ENCODE assay signal across 23 cellular contexts in the genomic region with DNA sequence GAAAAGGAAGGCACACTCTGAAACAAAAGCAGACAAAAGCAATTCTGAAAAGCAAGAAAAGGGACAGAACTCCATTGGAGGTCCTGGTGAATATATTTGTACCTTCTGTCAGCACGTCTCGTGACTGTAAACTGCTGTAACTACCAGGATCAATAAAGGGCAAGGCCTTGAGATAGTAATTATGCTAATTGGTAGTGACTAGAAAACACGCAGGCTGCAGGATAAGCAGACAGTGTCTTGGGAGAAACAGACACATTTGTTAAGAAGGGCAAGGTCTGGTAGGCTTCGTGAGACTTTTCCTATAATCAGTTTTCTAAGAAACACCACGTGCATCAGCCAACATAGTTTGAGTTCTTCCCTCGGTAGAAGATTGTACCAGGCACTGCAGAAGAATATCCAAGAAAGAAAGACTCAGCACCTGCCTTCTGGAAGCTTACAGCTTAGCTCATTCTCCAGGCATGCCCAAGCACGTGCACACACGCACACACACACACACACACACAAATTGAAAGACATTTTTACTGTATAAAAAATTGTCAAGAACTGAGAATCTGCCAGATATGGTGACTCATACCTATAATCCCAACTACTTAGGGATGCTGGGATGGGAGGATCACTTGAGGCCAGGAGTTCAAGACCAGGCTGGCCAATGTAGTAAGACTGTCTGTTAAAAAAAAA.
DNase-seq lines count a peak whose midpoint lies in the region; ATAC-seq and TF ChIP-seq lines count a peak whose summit lies in the region.
"Had no signal": no experiment of that assay in that cellular context is flagged by ENCODE, and none has a peak within 500 bp of the region (broad histone marks: within the 10 kb centered on the region; RNA-seq: fewer than 3 reads in every experiment).

No MANE protein-coding gene starts in this region.

- H3K9me3 ChIP-seq in SK-N-SH, result no peaks in the 10 kb centered on the region
- H3K9me3 ChIP-seq: BLaER1, right lobe of liver had no signal

- 57% methylated on average over 8 of the region's 8 CpGs for WGBS in SK-N-SH (ENCODE audit: low lambda C conversion rate)

- H3F3A ChIP-seq in SK-N-SH (replicated peaks; ENCODE audit: insufficient read depth), result peaks cover 3% of the 10 kb centered on the region

- no peaks in the 10 kb centered on the region for H3K4me1 ChIP-seq in SK-N-SH (ENCODE audit: control insufficient read depth in 1 of 2, insufficient read depth in 2 of 2, low read depth in 1 of 2, low read length in 1 of 2)
- H3K4me1 ChIP-seq: BLaER1, right lobe of liver had no signal

- H3K4me3 ChIP-seq in SK-N-SH (ENCODE audit: low read depth in 2 of 2, low read length in 1 of 2), result no peak overlapping the region
- no peak overlapping the region for H3K4me3 ChIP-seq in fibroblast of the aortic adventitia (ENCODE audit: low read depth, low read length)
- H3K4me3 ChIP-seq: BLaER1, lung, right lobe of liver had no signal

- CTCF ChIA-PET in SK-N-SH (lab: Yijun Ruan, JAX), result interaction anchor here (2.0 to 2.5 kb wide), 2 partner anchors 11 to 289 kb away, joined by 13 to 17 read pairs; no protein-coding TSS in a partner anchor

- ATAC-seq in SK-N-SH treated with all-trans-retinoic acid at 6 μM for 48 hours, result no peak
- ATAC-seq: HepG2, right lobe of liver, WTC11 had no signal

- H3K79me2 ChIP-seq in SK-N-SH (ENCODE audit: insufficient read depth), result no peaks in the 10 kb centered on the region

- TF ChIP-seq CTCF in SK-N-SH (IDR thresholded peaks at IDR 0.05), result no peak
- TF ChIP-seq CTCF in fibroblast of the aortic adventitia (IDR thresholded peaks at IDR 0.05; ENCODE audit: insufficient read depth, low read length), result no peak

- POLR2A ChIA-PET in SK-N-SH (lab: Yijun Ruan, JAX), result no interaction called here

- no peak for TF ChIP-seq RAD21 in SK-N-SH (IDR thresholded peaks at IDR 0.05; ENCODE audit: low read length)

- H3K36me3 ChIP-seq in SK-N-SH (replicated peaks in 1 of 2; ENCODE audit: control insufficient read depth in 1 of 2, insufficient read depth in 2 of 2, low read length in 1 of 2), result no peaks in the 10 kb centered on the region
- H3K36me3 ChIP-seq: BLaER1, right lobe of liver had no signal

- TF ChIP-seq EP300 in SK-N-SH (IDR thresholded peaks at IDR 0.05; ENCODE audit: borderline replicate concordance in 1 of 2, low read depth in 1 of 2, low read length in 1 of 2), result no peak

- no peak for DNase-seq in SK-N-SH
- DNase-seq in amniotic epithelial cell (ENCODE audit: low read depth), result peak; percentile 65
- DNase-seq in fibroblast of the aortic adventitia (ENCODE audit: low read depth), result peak; percentile 16
- no peak for DNase-seq in NCI-H510A treated with DMSO at 0.1 percent for 48 hours (lab: John Stamatoyannopoulos, UW)
- no peak for DNase-seq in cortex of kidney (lab: John Stamatoyannopoulos, UW)
- DNase-seq in HuH-7.5 (ENCODE audit: low spot score), result no peak
- DNase-seq in midbrain (lab: John Stamatoyannopoulos, UW), result no peak
- DNase-seq: activated CD4-positive, alpha-beta memory T cell treated with anti-CD3 and anti-CD28 coated beads for 36 hours; amniotic stem cell; Calu3; central memory CD4-positive, alpha-beta T cell; effector CD4-positive, alpha-beta T cell; HFFc6; hypothalamus; islet precursor cell; NCI-H1436; right lobe of liver; substantia nigra had no signal

- H3K27me3 ChIP-seq in SK-N-SH (ENCODE audit: insufficient read depth), result no peaks in the 10 kb centered on the region
- H3K27me3 ChIP-seq: BLaER1, right lobe of liver had no signal

- no peaks in the 10 kb centered on the region for H4K20me1 ChIP-seq in SK-N-SH (ENCODE audit: insufficient read depth)
- H4K20me1 ChIP-seq: BLaER1 had no signal

- H3K27ac ChIP-seq in SK-N-SH (ENCODE audit: low read depth in 2 of 2, low read length in 1 of 2), result no peak overlapping the region
- H3K27ac ChIP-seq: BLaER1, right lobe of liver had no signal

- H3K4me2 ChIP-seq in SK-N-SH, result no peak overlapping the region
- H3K4me2 ChIP-seq: BLaER1 had no signal

- peak overlapping the region; percentile 46; the same call in 1 of the 2 replicates for H2AFZ ChIP-seq in SK-N-SH (ENCODE audit: low read depth)

- H3K9me2 ChIP-seq in SK-N-SH, result no peaks in the 10 kb centered on the region

- H3K9ac ChIP-seq in SK-N-SH, result no peak overlapping the region
- H3K9ac ChIP-seq: BLaER1 had no signal

TF ChIP-seq in SK-N-SH, 30 proteins besides CTCF, POLR2A, EP300 and RAD21:
- no peak for TF ChIP-seq MXI1 (IDR thresholded peaks at IDR 0.05; ENCODE audit: low read depth, low read length)
- no peak for TF ChIP-seq TCF12 (IDR thresholded peaks at IDR 0.05)
- no peak for TF ChIP-seq FOSL2 (IDR thresholded peaks at IDR 0.05; ENCODE audit: borderline replicate concordance, low read depth)
- no peak for TF ChIP-seq YY1 (IDR thresholded peaks at IDR 0.05; ENCODE audit: low read depth)
- TF ChIP-seq TEAD4 (IDR thresholded peaks at IDR 0.05; ENCODE audit: borderline replicate concordance, insufficient read depth), result no peak
- TF ChIP-seq EZH2phosphoT487 (IDR thresholded peaks at IDR 0.05; ENCODE audit: borderline replicate concordance, low read depth), result no peak
- no peak for TF ChIP-seq POLR2AphosphoS5 (IDR thresholded peaks at IDR 0.05; ENCODE audit: low read depth, low read length)
- TF ChIP-seq ZBTB33 (IDR thresholded peaks at IDR 0.05; ENCODE audit: borderline replicate concordance, low read depth), result no peak
- TF ChIP-seq RXRA (IDR thresholded peaks at IDR 0.05; ENCODE audit: borderline replicate concordance, low read depth), result no peak

TF ChIP-seq in SK-N-SH treated with all-trans-retinoic acid at 6 μM for 48 hours, 23 proteins besides CTCF, POLR2A, EP300 and RAD21:
- TF ChIP-seq, protein P1, sequence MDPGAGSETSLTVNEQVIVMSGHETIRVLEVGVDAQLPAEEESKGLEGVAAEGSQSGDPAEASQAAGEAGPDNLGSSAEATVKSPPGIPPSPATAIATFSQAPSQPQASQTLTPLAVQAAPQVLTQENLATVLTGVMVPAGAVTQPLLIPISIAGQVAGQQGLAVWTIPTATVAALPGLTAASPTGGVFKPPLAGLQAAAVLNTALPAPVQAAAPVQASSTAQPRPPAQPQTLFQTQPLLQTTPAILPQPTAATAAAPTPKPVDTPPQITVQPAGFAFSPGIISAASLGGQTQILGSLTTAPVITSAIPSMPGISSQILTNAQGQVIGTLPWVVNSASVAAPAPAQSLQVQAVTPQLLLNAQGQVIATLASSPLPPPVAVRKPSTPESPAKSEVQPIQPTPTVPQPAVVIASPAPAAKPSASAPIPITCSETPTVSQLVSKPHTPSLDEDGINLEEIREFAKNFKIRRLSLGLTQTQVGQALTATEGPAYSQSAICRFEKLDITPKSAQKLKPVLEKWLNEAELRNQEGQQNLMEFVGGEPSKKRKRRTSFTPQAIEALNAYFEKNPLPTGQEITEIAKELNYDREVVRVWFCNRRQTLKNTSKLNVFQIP (CRISPR knock-in tag; IDR thresholded peaks at IDR 0.05; ENCODE audit: borderline replicate concordance, low read depth), result no peak
- TF ChIP-seq PATZ1 (CRISPR knock-in tag; IDR thresholded peaks at IDR 0.05; ENCODE audit: borderline replicate concordance) (no peak), ZNF565 (CRISPR knock-in tag; conservative IDR thresholded peaks at IDR 0.05; ENCODE audit: low read depth) (no peak), CSRNP3 (CRISPR knock-in tag; IDR thresholded peaks at IDR 0.05) (no peak), ZFP30 (CRISPR knock-in tag; IDR thresholded peaks at IDR 0.05) (no peak), BACH2 (CRISPR knock-in tag; IDR thresholded peaks at IDR 0.05; ENCODE audit: borderline replicate concordance) (no peak), ZC3H10 (CRISPR knock-in tag; IDR thresholded peaks at IDR 0.05) (no peak), CSDC2 (CRISPR knock-in tag; IDR thresholded peaks at IDR 0.05) (no peak), SNAI2 (CRISPR knock-in tag; IDR thresholded peaks at IDR 0.05) (no peak), ISL1 (CRISPR knock-in tag; IDR thresholded peaks at IDR 0.05) (no peak), OSR1 (CRISPR knock-in tag; IDR thresholded peaks at IDR 0.05) (no peak), ZNF70 (CRISPR knock-in tag; IDR thresholded peaks at IDR 0.05) (no peak), ZFP3 (CRISPR knock-in tag; IDR thresholded peaks at IDR 0.05) (no peak)

Comparison
In these comparisons a context has a peak if more than half of its experiments do, and no peak if none do; other contexts are left out.
1. DNase-seq: peak in amniotic epithelial cell (single experiment) and fibroblast of the aortic adventitia (single experiment); none in SK-N-SH (single experiment), NCI-H510A treated with DMSO at 0.1 percent for 48 hours (single experiment), cortex of kidney (single experiment), HuH-7.5 (single experiment) and midbrain (single experiment).